10 cellular contexts compared by ENCODE assay signal in the genomic region with DNA sequence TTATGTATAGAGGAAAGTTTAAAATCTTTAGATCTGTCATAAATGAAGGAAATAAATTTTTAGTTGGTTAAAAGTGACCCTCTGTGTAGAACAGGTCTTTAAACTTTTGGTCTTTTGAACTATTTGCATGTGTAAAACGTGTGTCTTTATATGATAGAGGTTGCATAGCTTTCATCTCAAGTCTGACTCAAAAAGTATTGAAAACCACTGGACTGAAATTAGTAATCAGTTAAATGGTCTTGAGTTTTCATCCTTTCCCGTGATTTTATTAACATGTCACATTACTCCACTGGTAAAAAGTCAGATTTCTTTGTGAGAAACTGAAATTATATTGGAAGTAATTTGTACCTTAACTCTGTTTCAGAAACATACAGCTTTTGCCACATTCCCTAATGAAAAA. TPM values are rescaled to one million over a fixed set of nuclear protein-coding genes. Genes with fewer than 3 reads are reported as not detected.
A peak's percentile ranks its signal among the peaks of the same experiment; 100 is the strongest.
DNase-seq lines count a peak whose midpoint lies in the region; ATAC-seq and TF ChIP-seq lines count a peak whose summit lies in the region.
"Had no signal": no experiment of that assay in that cellular context is flagged by ENCODE, and none has a peak within 500 bp of the region (broad histone marks: within the 10 kb centered on the region; RNA-seq: fewer than 3 reads in every experiment).

No MANE protein-coding gene starts in this region.

- peak overlapping the region; percentile 48 for H3K27ac Mint-ChIP-seq in activated CD8-positive, alpha-beta memory T cell treated with anti-CD3 and anti-CD28 coated beads, Interleukin-2, amount 10 ng/mL, durations not matched to agents 7 days and 5 days
- H3K27ac Mint-ChIP-seq in T-cell: peak overlapping the region in 1 of 2 donors; percentile 49
- H3K27ac Mint-ChIP-seq in stimulated activated naive B cell treated with anti-CD40 and anti-IgM and Interleukin-4, amounts not matched to agents 10 μg/mL and 1 μg/mL and 100 μg/mL, for 72 hours: no peak overlapping the region

- ATAC-seq in activated CD8-positive, alpha-beta memory T cell treated with anti-CD3 and anti-CD28 coated beads, Interleukin-2, amount 10 ng/mL, durations not matched to agents 7 days and 5 days: no peak
- no peak for ATAC-seq in T-cell (replicated peaks in 1 of 4)
- no peak for ATAC-seq in stimulated activated naive B cell treated with anti-CD40 and anti-IgM and Interleukin-4, amounts not matched to agents 10 μg/mL and 1 μg/mL and 100 μg/mL, for 72 hours (replicated peaks)
- ATAC-seq in GM19395 (IDR thresholded peaks at IDR 0.05; ENCODE audit: unreplicated experiment): no peak
- no peak for ATAC-seq in sciatic nerve

- intact Hi-C loops in sciatic nerve (cut with DNase I): no loop called here

- peaks cover 39% of the 10 kb centered on the region for H3K36me3 Mint-ChIP-seq in activated CD8-positive, alpha-beta memory T cell treated with anti-CD3 and anti-CD28 coated beads, Interleukin-2, amount 10 ng/mL, durations not matched to agents 7 days and 5 days
- H3K36me3 Mint-ChIP-seq in T-cell: peaks cover 33% of the 10 kb centered on the region
- peaks cover 33 to 49% of the 10 kb centered on the region in 2 donors for H3K36me3 Mint-ChIP-seq in stimulated activated naive B cell treated with anti-CD40 and anti-IgM and Interleukin-4, amounts not matched to agents 10 μg/mL and 1 μg/mL and 100 μg/mL, for 72 hours

- peak overlapping the region; percentile 79 to 84 for H3K4me3 ChIP-seq in foreskin fibroblast (ENCODE audit: low read depth in 1 of 2, low read length in 2 of 2)

- no peak for TF ChIP-seq CTCF in foreskin fibroblast (IDR thresholded peaks at IDR 0.05; ENCODE audit: low read depth, low read length)

- CTCF ChIA-PET in activated CD8-positive, alpha-beta memory T cell treated with anti-CD3 and anti-CD28 coated beads, Interleukin-2, amount 10 ng/mL, durations not matched to agents 7 days and 5 days (lab: Charles Lee): no interaction called here
- CTCF ChIA-PET in T-cell (lab: Charles Lee): no interaction called here

- POLR2A ChIA-PET in T-cell (lab: Charles Lee): interaction anchor here in 1 of 2 donors (0.6 to 1.6 kb wide), 2 partner anchors 9 to 31 kb away, joined by 4 to 8 read pairs; no protein-coding TSS in a partner anchor

- peaks cover 4% of the 10 kb centered on the region for H3K27me3 Mint-ChIP-seq in activated CD8-positive, alpha-beta memory T cell treated with anti-CD3 and anti-CD28 coated beads, Interleukin-2, amount 10 ng/mL, durations not matched to agents 7 days and 5 days
- no peaks in the 10 kb centered on the region for H3K27me3 Mint-ChIP-seq in T-cell
- H3K27me3 Mint-ChIP-seq in stimulated activated naive B cell treated with anti-CD40 and anti-IgM and Interleukin-4, amounts not matched to agents 10 μg/mL and 1 μg/mL and 100 μg/mL, for 72 hours: no peaks in the 10 kb centered on the region

- H3K9me3 Mint-ChIP-seq in activated CD8-positive, alpha-beta memory T cell treated with anti-CD3 and anti-CD28 coated beads, Interleukin-2, amount 10 ng/mL, durations not matched to agents 7 days and 5 days (ENCODE audit: low read depth): no peaks in the 10 kb centered on the region
- no peaks in the 10 kb centered on the region for H3K9me3 Mint-ChIP-seq in T-cell
- no peaks in the 10 kb centered on the region for H3K9me3 Mint-ChIP-seq in stimulated activated naive B cell treated with anti-CD40 and anti-IgM and Interleukin-4, amounts not matched to agents 10 μg/mL and 1 μg/mL and 100 μg/mL, for 72 hours

- H3K4me1 Mint-ChIP-seq in activated CD8-positive, alpha-beta memory T cell treated with anti-CD3 and anti-CD28 coated beads, Interleukin-2, amount 10 ng/mL, durations not matched to agents 7 days and 5 days: peaks cover 49% of the 10 kb centered on the region
- peaks cover 68 to 74% (median 68%) of the 10 kb centered on the region in 3 donors for H3K4me1 Mint-ChIP-seq in T-cell
- peaks cover 37 to 58% of the 10 kb centered on the region in 2 donors for H3K4me1 Mint-ChIP-seq in stimulated activated naive B cell treated with anti-CD40 and anti-IgM and Interleukin-4, amounts not matched to agents 10 μg/mL and 1 μg/mL and 100 μg/mL, for 72 hours

- no peak for DNase-seq in activated CD8-positive, alpha-beta memory T cell treated with anti-CD3 and anti-CD28 coated beads, Interleukin-2, amount 10 ng/mL, durations not matched to agents 7 days and 5 days
- DNase-seq in activated CD8-positive, alpha-beta memory T cell treated with anti-CD3 and anti-CD28 coated beads, Interleukin-2, amount 50 U/mL, for 48 hours: no peak
- no peak for DNase-seq in T-cell
- DNase-seq in foreskin fibroblast: no peak
- DNase-seq in stimulated activated naive B cell treated with anti-CD40 and anti-IgM and Interleukin-4, amounts not matched to agents 10 μg/mL and 1 μg/mL and 100 μg/mL, for 72 hours: no peak
- DNase-seq in NCI-H446 treated with DMSO at 0.1 percent for 48 hours (lab: John Stamatoyannopoulos, UW): no peak
- no peak for DNase-seq in sciatic nerve (ENCODE audit: low spot score)
- DNase-seq: ACHN, caudate nucleus had no signal

- peak overlapping the region; percentile 99 for H3K4me3 Mint-ChIP-seq in activated CD8-positive, alpha-beta memory T cell treated with anti-CD3 and anti-CD28 coated beads, Interleukin-2, amount 10 ng/mL, durations not matched to agents 7 days and 5 days
- H3K4me3 Mint-ChIP-seq in T-cell: peak overlapping the region; percentile 66 to 98 (median 96)
- peak overlapping the region; percentile 36 to 39 for H3K4me3 Mint-ChIP-seq in stimulated activated naive B cell treated with anti-CD40 and anti-IgM and Interleukin-4, amounts not matched to agents 10 μg/mL and 1 μg/mL and 100 μg/mL, for 72 hours

RNA-seq across cellular contexts. Expression of a gene that starts 1.8 kb away (rescaled TPM):
- 10 to 100 TPM; 20.6 to 27.7 TPM for total RNA-seq in activated CD8-positive, alpha-beta memory T cell treated with anti-CD3 and anti-CD28 coated beads, Interleukin-2, amount 10 ng/mL, durations not matched to agents 7 days and 5 days
- total RNA-seq in T-cell (10 to 100 TPM; 49.9 to 63.4 (median 54.5) TPM), sciatic nerve (52.1 TPM)

RNA-seq across cellular contexts. Expression of a gene that starts 44.1 kb away (rescaled TPM):
- 1 to 10 TPM; 5.0 to 8.0 TPM for total RNA-seq in activated CD8-positive, alpha-beta memory T cell treated with anti-CD3 and anti-CD28 coated beads, Interleukin-2, amount 10 ng/mL, durations not matched to agents 7 days and 5 days
- 10 to 100 TPM; 35.4 to 44.4 (median 42.2) TPM for total RNA-seq in T-cell
- 53.7 TPM for total RNA-seq in sciatic nerve

Comparison
In these comparisons a context has a peak if more than half of its experiments do, and no peak if none do; other contexts are left out.
1. H3K4me3 Mint-ChIP-seq: peak in every context shown above with its lines; median percentile 99 in activated CD8-positive, alpha-beta memory T cell treated with anti-CD3 and anti-CD28 coated beads, Interleukin-2, amount 10 ng/mL, durations not matched to agents 7 days and 5 days; 96 in T-cell; 38 in stimulated activated naive B cell treated with anti-CD40 and anti-IgM and Interleukin-4, amounts not matched to agents 10 μg/mL and 1 μg/mL and 100 μg/mL, for 72 hours.